In the genomic region with DNA sequence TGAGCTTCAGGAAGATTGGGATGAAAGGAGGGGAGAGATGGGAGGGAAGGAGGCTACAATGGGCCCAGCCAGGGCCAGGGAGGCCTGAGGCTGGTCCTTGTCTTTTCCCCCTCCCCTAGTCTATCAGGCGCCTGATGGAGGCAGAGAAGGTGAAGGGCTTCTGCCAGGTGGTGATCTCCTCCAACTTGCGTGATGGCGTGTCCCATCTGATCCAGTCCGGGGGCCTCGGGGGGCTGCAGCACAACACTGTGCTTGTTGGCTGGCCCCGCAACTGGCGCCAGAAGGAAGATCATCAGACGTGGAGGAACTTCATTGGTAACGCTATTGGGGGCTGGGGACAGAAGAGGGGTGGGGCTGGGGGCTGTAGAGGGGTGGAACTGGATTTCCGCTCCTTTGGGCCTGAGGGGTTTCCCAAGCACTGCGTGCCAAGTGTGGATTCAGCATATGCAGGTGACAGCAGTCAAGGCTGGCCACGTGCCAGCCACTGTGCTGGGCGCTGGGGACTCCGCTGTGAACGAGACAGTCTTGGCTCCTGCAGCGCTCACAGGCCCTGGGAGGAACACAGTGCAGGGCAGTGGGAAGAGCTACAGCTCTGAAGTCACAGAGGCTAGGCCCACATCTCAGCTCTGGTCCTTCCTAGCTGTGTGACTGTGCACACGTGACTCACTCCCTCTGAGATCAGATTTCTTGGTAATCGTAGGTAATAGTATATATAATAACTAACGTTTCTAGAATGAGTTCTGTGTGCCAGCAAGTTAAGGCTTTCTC, we compare ENCODE assay signal across 1 cellular context.
TF ChIP-seq lines count a peak whose summit lies in the region.

No MANE protein-coding gene starts in this region.

TF ChIP-seq in K562, 482 proteins besides CTCF, POLR2A, EP300 and RAD21:
- TF ChIP-seq, protein P1, sequence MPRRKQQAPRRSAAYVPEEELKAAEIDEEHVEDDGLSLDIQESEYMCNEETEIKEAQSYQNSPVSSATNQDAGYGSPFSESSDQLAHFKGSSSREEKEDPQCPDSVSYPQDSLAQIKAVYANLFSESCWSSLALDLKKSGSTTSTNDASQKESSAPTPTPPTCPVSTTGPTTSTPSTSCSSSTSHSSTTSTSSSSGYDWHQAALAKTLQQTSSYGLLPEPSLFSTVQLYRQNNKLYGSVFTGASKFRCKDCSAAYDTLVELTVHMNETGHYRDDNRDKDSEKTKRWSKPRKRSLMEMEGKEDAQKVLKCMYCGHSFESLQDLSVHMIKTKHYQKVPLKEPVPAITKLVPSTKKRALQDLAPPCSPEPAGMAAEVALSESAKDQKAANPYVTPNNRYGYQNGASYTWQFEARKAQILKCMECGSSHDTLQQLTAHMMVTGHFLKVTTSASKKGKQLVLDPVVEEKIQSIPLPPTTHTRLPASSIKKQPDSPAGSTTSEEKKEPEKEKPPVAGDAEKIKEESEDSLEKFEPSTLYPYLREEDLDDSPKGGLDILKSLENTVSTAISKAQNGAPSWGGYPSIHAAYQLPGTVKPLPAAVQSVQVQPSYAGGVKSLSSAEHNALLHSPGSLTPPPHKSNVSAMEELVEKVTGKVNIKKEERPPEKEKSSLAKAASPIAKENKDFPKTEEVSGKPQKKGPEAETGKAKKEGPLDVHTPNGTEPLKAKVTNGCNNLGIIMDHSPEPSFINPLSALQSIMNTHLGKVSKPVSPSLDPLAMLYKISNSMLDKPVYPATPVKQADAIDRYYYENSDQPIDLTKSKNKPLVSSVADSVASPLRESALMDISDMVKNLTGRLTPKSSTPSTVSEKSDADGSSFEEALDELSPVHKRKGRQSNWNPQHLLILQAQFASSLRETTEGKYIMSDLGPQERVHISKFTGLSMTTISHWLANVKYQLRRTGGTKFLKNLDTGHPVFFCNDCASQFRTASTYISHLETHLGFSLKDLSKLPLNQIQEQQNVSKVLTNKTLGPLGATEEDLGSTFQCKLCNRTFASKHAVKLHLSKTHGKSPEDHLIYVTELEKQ (CRISPR knock-in tag; IDR thresholded peaks at IDR 0.05) = no peak
- TF ChIP-seq, protein P2, sequence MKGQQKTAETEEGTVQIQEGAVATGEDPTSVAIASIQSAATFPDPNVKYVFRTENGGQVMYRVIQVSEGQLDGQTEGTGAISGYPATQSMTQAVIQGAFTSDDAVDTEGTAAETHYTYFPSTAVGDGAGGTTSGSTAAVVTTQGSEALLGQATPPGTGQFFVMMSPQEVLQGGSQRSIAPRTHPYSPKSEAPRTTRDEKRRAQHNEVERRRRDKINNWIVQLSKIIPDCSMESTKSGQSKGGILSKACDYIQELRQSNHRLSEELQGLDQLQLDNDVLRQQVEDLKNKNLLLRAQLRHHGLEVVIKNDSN (CRISPR knock-in tag; IDR thresholded peaks at IDR 0.05) = peak; percentile 68
- TF ChIP-seq, protein P3, sequence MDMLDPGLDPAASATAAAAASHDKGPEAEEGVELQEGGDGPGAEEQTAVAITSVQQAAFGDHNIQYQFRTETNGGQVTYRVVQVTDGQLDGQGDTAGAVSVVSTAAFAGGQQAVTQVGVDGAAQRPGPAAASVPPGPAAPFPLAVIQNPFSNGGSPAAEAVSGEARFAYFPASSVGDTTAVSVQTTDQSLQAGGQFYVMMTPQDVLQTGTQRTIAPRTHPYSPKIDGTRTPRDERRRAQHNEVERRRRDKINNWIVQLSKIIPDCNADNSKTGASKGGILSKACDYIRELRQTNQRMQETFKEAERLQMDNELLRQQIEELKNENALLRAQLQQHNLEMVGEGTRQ (CRISPR knock-in tag; IDR thresholded peaks at IDR 0.05) = peak; percentile 65
- TF ChIP-seq ZNF551 (CRISPR knock-in tag; IDR thresholded peaks at IDR 0.05) = no peak
- TF ChIP-seq GTF2F1 (IDR thresholded peaks at IDR 0.05; ENCODE audit: low read depth, low read length) = no peak
- TF ChIP-seq ARID2 (IDR thresholded peaks at IDR 0.05) = no peak
- TF ChIP-seq EGR1 (conservative IDR thresholded peaks at IDR 0.05) = no peak
- TF ChIP-seq BHLHE40 (IDR thresholded peaks at IDR 0.05; ENCODE audit: low read length) = 0 out of 2 replicates have a peak, but pooled peaks have one; percentile 16
- no peak for TF ChIP-seq RBM22 (IDR thresholded peaks at IDR 0.05; ENCODE audit: low read depth, low read length, poor library complexity, severe bottlenecking)
- no peak for TF ChIP-seq ZNF12 (CRISPR knock-in tag; IDR thresholded peaks at IDR 0.05)
- TF ChIP-seq NFIC (IDR thresholded peaks at IDR 0.05) = peak; percentile 55
- TF ChIP-seq, protein P4, sequence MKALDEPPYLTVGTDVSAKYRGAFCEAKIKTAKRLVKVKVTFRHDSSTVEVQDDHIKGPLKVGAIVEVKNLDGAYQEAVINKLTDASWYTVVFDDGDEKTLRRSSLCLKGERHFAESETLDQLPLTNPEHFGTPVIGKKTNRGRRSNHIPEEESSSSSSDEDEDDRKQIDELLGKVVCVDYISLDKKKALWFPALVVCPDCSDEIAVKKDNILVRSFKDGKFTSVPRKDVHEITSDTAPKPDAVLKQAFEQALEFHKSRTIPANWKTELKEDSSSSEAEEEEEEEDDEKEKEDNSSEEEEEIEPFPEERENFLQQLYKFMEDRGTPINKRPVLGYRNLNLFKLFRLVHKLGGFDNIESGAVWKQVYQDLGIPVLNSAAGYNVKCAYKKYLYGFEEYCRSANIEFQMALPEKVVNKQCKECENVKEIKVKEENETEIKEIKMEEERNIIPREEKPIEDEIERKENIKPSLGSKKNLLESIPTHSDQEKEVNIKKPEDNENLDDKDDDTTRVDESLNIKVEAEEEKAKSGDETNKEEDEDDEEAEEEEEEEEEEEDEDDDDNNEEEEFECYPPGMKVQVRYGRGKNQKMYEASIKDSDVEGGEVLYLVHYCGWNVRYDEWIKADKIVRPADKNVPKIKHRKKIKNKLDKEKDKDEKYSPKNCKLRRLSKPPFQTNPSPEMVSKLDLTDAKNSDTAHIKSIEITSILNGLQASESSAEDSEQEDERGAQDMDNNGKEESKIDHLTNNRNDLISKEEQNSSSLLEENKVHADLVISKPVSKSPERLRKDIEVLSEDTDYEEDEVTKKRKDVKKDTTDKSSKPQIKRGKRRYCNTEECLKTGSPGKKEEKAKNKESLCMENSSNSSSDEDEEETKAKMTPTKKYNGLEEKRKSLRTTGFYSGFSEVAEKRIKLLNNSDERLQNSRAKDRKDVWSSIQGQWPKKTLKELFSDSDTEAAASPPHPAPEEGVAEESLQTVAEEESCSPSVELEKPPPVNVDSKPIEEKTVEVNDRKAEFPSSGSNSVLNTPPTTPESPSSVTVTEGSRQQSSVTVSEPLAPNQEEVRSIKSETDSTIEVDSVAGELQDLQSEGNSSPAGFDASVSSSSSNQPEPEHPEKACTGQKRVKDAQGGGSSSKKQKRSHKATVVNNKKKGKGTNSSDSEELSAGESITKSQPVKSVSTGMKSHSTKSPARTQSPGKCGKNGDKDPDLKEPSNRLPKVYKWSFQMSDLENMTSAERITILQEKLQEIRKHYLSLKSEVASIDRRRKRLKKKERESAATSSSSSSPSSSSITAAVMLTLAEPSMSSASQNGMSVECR (CRISPR knock-in tag; IDR thresholded peaks at IDR 0.05) = no peak
- TF ChIP-seq KAT2B (IDR thresholded peaks at IDR 0.05; ENCODE audit: low read depth, low read length) = no peak
- no peak for TF ChIP-seq ZBED1 (IDR thresholded peaks at IDR 0.05)
- TF ChIP-seq, protein P5, sequence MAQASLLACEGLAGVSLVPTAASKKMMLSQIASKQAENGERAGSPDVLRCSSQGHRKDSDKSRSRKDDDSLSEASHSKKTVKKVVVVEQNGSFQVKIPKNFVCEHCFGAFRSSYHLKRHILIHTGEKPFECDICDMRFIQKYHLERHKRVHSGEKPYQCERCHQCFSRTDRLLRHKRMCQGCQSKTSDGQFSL (CRISPR knock-in tag; IDR thresholded peaks at IDR 0.05) = no peak
- TF ChIP-seq, protein P5 (tag; IDR thresholded peaks at IDR 0.05) = no peak
- TF ChIP-seq, protein P6, sequence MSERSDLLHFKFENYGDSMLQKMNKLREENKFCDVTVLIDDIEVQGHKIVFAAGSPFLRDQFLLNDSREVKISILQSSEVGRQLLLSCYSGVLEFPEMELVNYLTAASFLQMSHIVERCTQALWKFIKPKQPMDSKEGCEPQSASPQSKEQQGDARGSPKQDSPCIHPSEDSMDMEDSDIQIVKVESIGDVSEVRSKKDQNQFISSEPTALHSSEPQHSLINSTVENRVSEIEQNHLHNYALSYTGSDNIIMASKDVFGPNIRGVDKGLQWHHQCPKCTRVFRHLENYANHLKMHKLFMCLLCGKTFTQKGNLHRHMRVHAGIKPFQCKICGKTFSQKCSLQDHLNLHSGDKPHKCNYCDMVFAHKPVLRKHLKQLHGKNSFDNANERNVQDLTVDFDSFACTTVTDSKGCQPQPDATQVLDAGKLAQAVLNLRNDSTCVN (CRISPR knock-in tag; IDR thresholded peaks at IDR 0.05) = no peak
- no peak for TF ChIP-seq SP1 (CRISPR knock-in tag; IDR thresholded peaks at IDR 0.05)
- TF ChIP-seq ZFPM2 (CRISPR knock-in tag; IDR thresholded peaks at IDR 0.05) = no peak
- TF ChIP-seq FOSL1 (tag; conservative IDR thresholded peaks at IDR 0.05) = peak; percentile 53
